Comparison of ENCODE assay signal across 30 cellular contexts in the genomic region with DNA sequence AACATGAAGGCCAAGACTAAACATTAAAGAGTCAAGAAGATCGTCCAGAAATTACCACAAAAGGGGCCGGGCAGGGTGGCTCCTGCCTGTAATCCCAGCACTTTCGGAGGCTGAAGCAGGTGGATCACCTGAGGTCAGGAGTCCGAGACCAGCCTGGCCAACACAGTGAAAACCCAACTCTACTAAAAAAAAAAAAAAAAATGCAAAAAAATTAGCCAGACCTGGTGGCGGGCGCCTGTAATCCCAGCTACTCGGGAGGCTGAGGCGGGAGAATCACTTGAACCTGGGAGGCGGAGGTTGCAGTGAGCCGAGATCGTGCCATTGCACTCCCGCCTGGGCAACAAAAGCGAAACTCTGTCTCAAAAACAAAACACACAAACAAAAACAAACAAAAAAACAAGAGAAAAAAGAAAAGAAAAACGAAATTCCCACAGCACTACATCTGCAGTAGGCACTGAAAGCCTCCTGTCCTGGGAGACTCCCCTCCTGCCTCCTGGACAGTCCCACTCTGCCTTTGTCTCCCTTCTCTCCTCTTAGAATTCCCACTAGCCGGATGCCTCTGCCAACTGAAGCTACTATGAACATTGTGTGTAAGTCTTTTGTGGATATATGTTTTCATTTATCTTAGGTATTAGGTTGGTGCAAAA. TPM values are rescaled to one million over a fixed set of nuclear protein-coding genes. Genes with fewer than 3 reads are reported as not detected.
"Had no signal": no experiment of that assay in that cellular context is flagged by ENCODE, and none has a peak within 500 bp of the region (broad histone marks: within the 10 kb centered on the region; RNA-seq: fewer than 3 reads in every experiment).

No MANE protein-coding gene starts in this region.

- H3K36me3 Mint-ChIP-seq: activated naive CD8-positive, alpha-beta T cell treated with anti-CD3 and anti-CD28 coated beads, Interleukin-2, amount 10 ng/mL, durations not matched to agents 7 days and 5 days; stimulated activated naive B cell treated with anti-CD40 and anti-IgM and Interleukin-4, amounts not matched to agents 10 μg/mL and 1 μg/mL and 100 μg/mL, for 72 hours; T-cell; WTC11 had no signal

- H3K36me3 ChIP-seq: breast epithelium, esophagus muscularis mucosa, gastroesophageal sphincter, thoracic aorta, upper lobe of right lung had no signal

- FAIRE-seq: colon, endothelial cell of umbilical vein, islet of Langerhans, small intestine, TTC549 had no signal

- H3K27me3 ChIP-seq: breast epithelium had no signal

- H3K4me3 ChIP-seq: breast epithelium, esophagus muscularis mucosa, gastroesophageal sphincter, mucosa of descending colon, thoracic aorta, upper lobe of right lung had no signal

- H3K9me3 Mint-ChIP-seq: activated naive CD8-positive, alpha-beta T cell treated with anti-CD3 and anti-CD28 coated beads, Interleukin-2, amount 10 ng/mL, durations not matched to agents 7 days and 5 days; activated T-cell treated with anti-CD3 and anti-CD28 coated beads, Interleukin-2, amount 50 U/mL, for 24 hours; activated T-helper 2 cell treated with anti-CD3 and anti-CD28 coated beads, Interferon-gamma antibody, Interleukin-2, Interleukin-4, amounts not matched to agents 10 μg/mL and 5 μg/mL and 100 μg/mL, durations not matched to agents 14 hours and 24 hours and 36 hours; central memory CD8-positive, alpha-beta T cell; effector memory CD8-positive, alpha-beta T cell; neural crest cell; stimulated activated naive B cell treated with anti-CD40 and anti-IgM and Interleukin-4, amounts not matched to agents 10 μg/mL and 1 μg/mL and 100 μg/mL, for 72 hours; T-cell; T-helper 2 cell treated with Interferon-gamma antibody and Interleukin-4, amounts not matched to agents 5 μg/mL and 100 μg/mL, for 36 hours; WTC11 had no signal

- ATAC-seq: effector memory CD8-positive, alpha-beta T cell; gastroesophageal sphincter; sciatic nerve; upper lobe of right lung; WTC11 had no signal

- H3K27ac Mint-ChIP-seq: activated naive CD8-positive, alpha-beta T cell treated with anti-CD3 and anti-CD28 coated beads, Interleukin-2, amount 10 ng/mL, durations not matched to agents 7 days and 5 days; activated T-cell treated with anti-CD3 and anti-CD28 coated beads, Interleukin-2, amount 50 U/mL, for 24 hours; activated T-helper 2 cell treated with anti-CD3 and anti-CD28 coated beads, Interferon-gamma antibody, Interleukin-2, Interleukin-4, amounts not matched to agents 10 μg/mL and 5 μg/mL and 100 μg/mL, durations not matched to agents 14 hours and 24 hours and 36 hours; effector memory CD8-positive, alpha-beta T cell; stimulated activated naive B cell treated with anti-CD40 and anti-IgM and Interleukin-4, amounts not matched to agents 10 μg/mL and 1 μg/mL and 100 μg/mL, for 72 hours; T-helper 2 cell treated with Interferon-gamma antibody and Interleukin-4, amounts not matched to agents 5 μg/mL and 100 μg/mL, for 36 hours; WTC11 had no signal

- H3K4me1 ChIP-seq: breast epithelium, esophagus muscularis mucosa, upper lobe of right lung had no signal

- H3K27ac ChIP-seq: breast epithelium, esophagus muscularis mucosa, gastroesophageal sphincter, thoracic aorta, upper lobe of right lung had no signal

- H3K9me3 ChIP-seq: breast epithelium, esophagus muscularis mucosa, gastroesophageal sphincter, mucosa of descending colon, thoracic aorta, upper lobe of right lung had no signal

- DNase-seq: activated CD8-positive, alpha-beta memory T cell treated with anti-CD3 and anti-CD28 coated beads, Interleukin-2, amount 50 U/mL, for 4 hours; activated naive CD4-positive, alpha-beta T cell treated with Interleukin-2 at 50 U/mL for 16 hours; activated naive CD8-positive, alpha-beta T cell treated with anti-CD3 and anti-CD28 coated beads, Interleukin-2, amount 10 ng/mL, durations not matched to agents 7 days and 5 days; activated T-cell treated with anti-CD3 and anti-CD28 coated beads, Interleukin-2, amount 50 U/mL, for 24 hours; amniotic stem cell; effector memory CD8-positive, alpha-beta T cell; head of caudate nucleus; left colon; mesenchymal stem cell; mucosa of descending colon; occipital lobe; stimulated activated CD4-positive, alpha-beta T cell treated with anti-CD3 and anti-CD28 coated beads, Interleukin-2, amount 100 ng/mL, for 24 hours; stimulated activated naive B cell treated with anti-CD40 and anti-IgM and Interleukin-4, amounts not matched to agents 10 μg/mL and 1 μg/mL and 100 μg/mL, for 72 hours; T-cell; upper lobe of right lung had no signal

RNA-seq across cellular contexts. Expression of gene RIPK4, which starts 17.7 kb away (rescaled TPM):
- total RNA-seq: activated T-helper 2 cell treated with anti-CD3 and anti-CD28 coated beads, Interferon-gamma antibody, Interleukin-2, Interleukin-4, amounts not matched to agents 10 μg/mL and 5 μg/mL and 100 μg/mL, durations not matched to agents 14 hours and 24 hours and 36 hours; endothelial cell of umbilical vein; neural crest cell had no signal
- polyA plus RNA-seq: endothelial cell of umbilical vein had no signal
